20 cellular contexts compared by ENCODE assay signal in the genomic region with DNA sequence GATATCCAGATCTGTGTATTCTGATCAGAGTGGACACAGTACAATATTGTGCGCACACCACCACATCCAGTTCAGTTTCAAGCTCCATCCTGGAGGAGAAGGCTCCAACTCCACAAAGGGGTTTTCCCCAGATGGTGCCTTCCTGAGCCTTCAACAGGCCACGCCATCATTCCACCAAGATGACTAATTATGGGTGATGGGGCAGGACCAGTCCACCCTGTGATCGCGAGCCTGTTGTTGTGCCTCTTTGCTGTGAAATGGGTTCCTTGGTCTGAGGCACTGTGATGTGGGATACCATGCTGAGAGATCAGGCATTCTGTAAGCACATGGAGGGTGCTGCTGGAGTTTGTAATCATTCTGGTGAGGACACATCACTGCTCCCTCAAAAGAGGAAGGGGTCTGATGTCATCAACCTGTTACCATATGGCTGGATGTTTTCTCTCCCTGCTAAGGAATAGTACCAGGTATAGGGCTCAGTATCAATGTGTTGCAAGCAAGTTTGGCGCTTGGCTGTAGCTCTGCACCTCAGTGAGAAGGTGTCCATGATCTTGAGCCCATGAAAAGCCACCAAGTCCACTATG. TPM values are rescaled to one million over a fixed set of nuclear protein-coding genes. Genes with fewer than 3 reads are reported as not detected.
DNase-seq lines count a peak whose midpoint lies in the region; ATAC-seq, FAIRE-seq and TF ChIP-seq lines count a peak whose summit lies in the region.
"Had no signal": no experiment of that assay in that cellular context is flagged by ENCODE, and none has a peak within 500 bp of the region (broad histone marks: within the 10 kb centered on the region; RNA-seq: fewer than 3 reads in every experiment).

No MANE protein-coding gene starts in this region.

- H3K4me2 ChIP-seq in A549: no peak overlapping the region
- H3K4me2 ChIP-seq: PC-9 had no signal

- POLR2A ChIA-PET in A549 (lab: Yijun Ruan, JAX) (no interaction called here), HEK293 (lab: Yijun Ruan, JAX) (interaction anchor here (1.2 kb wide), 1 partner anchor 94 kb away, joined by 3 read pairs; the partner anchor contains the start of gene ISG20L2)

- H3K4me3 Mint-ChIP-seq in activated T-helper 17 cell treated with anti-CD3 and anti-CD28 coated beads, Interleukin-2, amount 50 U/mL, for 72 hours: peak overlapping the region; percentile 65

- H3K9me3 ChIP-seq in A549 (no peaks in the 10 kb centered on the region), HEK293 (ENCODE audit: control insufficient read depth, insufficient read depth, low read depth, low read length) (no peaks in the 10 kb centered on the region), kidney (ENCODE audit: control insufficient read depth in 1 of 2, low read length in 2 of 2) (no peaks in the 10 kb centered on the region)

- intact Hi-C loops in kidney (cut with DNase I): no loop called here

- H3K27me3 Mint-ChIP-seq in activated T-helper 17 cell treated with anti-CD3 and anti-CD28 coated beads, Interleukin-2, amount 50 U/mL, for 72 hours: no peaks in the 10 kb centered on the region

- no peak overlapping the region for H3K9ac ChIP-seq in kidney (ENCODE audit: low read length in 2 of 2)
- H3K9ac ChIP-seq: GM23248 had no signal

- ATAC-seq in A549 (peak; percentile 20 to 30; a peak in 3 of 6 replicates), GM19324 (IDR thresholded peaks at IDR 0.05; ENCODE audit: low FRiP score, unreplicated experiment) (no peak), HG03045 (IDR thresholded peaks at IDR 0.05; ENCODE audit: unreplicated experiment) (no peak)
- ATAC-seq in activated T-helper 17 cell treated with anti-CD3 and anti-CD28 coated beads, Interleukin-2, amount 50 U/mL, for 72 hours (replicated peaks): peak; percentile 22
- ATAC-seq: HCT116, SK-N-SH treated with all-trans-retinoic acid at 6 μM for 48 hours had no signal

- peak overlapping the region; percentile 63 for H3K27ac Mint-ChIP-seq in activated T-helper 17 cell treated with anti-CD3 and anti-CD28 coated beads, Interleukin-2, amount 50 U/mL, for 72 hours

- no peak for TF ChIP-seq POLR2A in A549 (IDR thresholded peaks at IDR 0.05; ENCODE audit: low read length)

- CTCF ChIA-PET in A549 (lab: Yijun Ruan, JAX) (interaction anchor here (1.0 to 9.8 kb wide), 8 partner anchors 9 to 134 kb away, joined by 3 to 131 read pairs (median 6); partner anchors contain the start of genes INSRR and NTRK1), HEK293 (lab: Yijun Ruan, JAX) (interaction anchor here (2.0 to 2.6 kb wide), 2 partner anchors 37 to 67 kb away, joined by 9 to 12 read pairs; partner anchors contain the start of gene NTRK1)

- no peak for TF ChIP-seq RAD21 in A549 (conservative IDR thresholded peaks at IDR 0.05 in 1 of 2, IDR thresholded peaks at IDR 0.05 in 1 of 2)

- FAIRE-seq in A549 (lab: Jason Lieb, UNC) (no peak), kidney (lab: Jason Lieb, UNC) (no peak)
- FAIRE-seq: GM12891 had no signal

- H3K9me3 Mint-ChIP-seq in activated T-helper 17 cell treated with anti-CD3 and anti-CD28 coated beads, Interleukin-2, amount 50 U/mL, for 72 hours: no peaks in the 10 kb centered on the region

- no peak for DNase-seq in A549 (ENCODE audit: low read depth in 1 of 2, low spot score in 1 of 2)
- peak; percentile 22 for DNase-seq in kidney
- DNase-seq in LoVo (ENCODE audit: low spot score): no peak
- DNase-seq in ACHN: no peak
- DNase-seq: COR-L47, GM23248, NCI-H187 treated with DMSO at 0.1 percent for 48 hours, NCI-H446 treated with DMSO at 0.1 percent for 48 hours, NCI-H748 treated with DMSO at 0.1 percent for 48 hours, PC-9, SHP77 had no signal

- H3K27ac ChIP-seq in A549 (no peak overlapping the region), HEK293 (ENCODE audit: extremely low read depth, low read depth, low read length) (no peak overlapping the region), kidney (ENCODE audit: low read depth in 2 of 2, low read length in 2 of 2) (no peak overlapping the region)
- H3K27ac ChIP-seq: C4-2B, GM23248, PC-9 had no signal

- peaks cover 15% of the 10 kb centered on the region for H3K4me1 Mint-ChIP-seq in activated T-helper 17 cell treated with anti-CD3 and anti-CD28 coated beads, Interleukin-2, amount 50 U/mL, for 72 hours

- WGBS in A549 (ENCODE audit: missing lambda C conversion rate): 41% methylated on average over 5 of the region's 5 CpGs

- H3K36me3 ChIP-seq in HEK293 (ENCODE audit: control insufficient read depth in 2 of 2, insufficient read depth in 1 of 2, low read length in 2 of 2) (no peaks in the 10 kb centered on the region), kidney (ENCODE audit: control insufficient read depth in 1 of 2, insufficient read depth in 2 of 2, low read length in 2 of 2) (no peaks in the 10 kb centered on the region)

- H3K4me1 ChIP-seq in A549 (no peaks in the 10 kb centered on the region), HEK293 (ENCODE audit: control insufficient read depth, insufficient read depth, low read length) (no peaks in the 10 kb centered on the region), kidney (ENCODE audit: control insufficient read depth in 1 of 2, insufficient read depth in 1 of 2, low read depth in 1 of 2, low read length in 2 of 2) (no peaks in the 10 kb centered on the region)

- no peak for TF ChIP-seq EP300 in A549 (IDR thresholded peaks at IDR 0.05)

- H3K36me3 Mint-ChIP-seq in activated T-helper 17 cell treated with anti-CD3 and anti-CD28 coated beads, Interleukin-2, amount 50 U/mL, for 72 hours (ENCODE audit: low read depth): no peaks in the 10 kb centered on the region

- no peak overlapping the region for H3K4me3 ChIP-seq in A549
- H3K4me3 ChIP-seq in HEK293 (ENCODE audit: low read depth, low read length): no peak overlapping the region
- no peak overlapping the region for H3K4me3 ChIP-seq in kidney (ENCODE audit: low read length in 2 of 2)
- H3K4me3 ChIP-seq: GM23248, PC-9 had no signal

- in situ Hi-C loops in ACHN (cut with HindIII; ENCODE audit: low pct_ligation_motif_present, low pct_unique_long_range_greater_than_20kb, low sequenced_read_pairs): no loop called here

- TF ChIP-seq CTCF in A549 (IDR thresholded peaks at IDR 0.05) (no peak), HEK293 (tag by site-specific recombination; IDR thresholded peaks at IDR 0.05) (no peak), kidney (IDR thresholded peaks at IDR 0.05; ENCODE audit: borderline replicate concordance, extremely low read depth, insufficient read depth) (no peak)

TF ChIP-seq in A549, 52 proteins besides CTCF, POLR2A, EP300 and RAD21 (continues in another document):
- no peak for TF ChIP-seq NFE2L2 (conservative IDR thresholded peaks at IDR 0.05; ENCODE audit: low read length)
- TF ChIP-seq, protein P1, sequence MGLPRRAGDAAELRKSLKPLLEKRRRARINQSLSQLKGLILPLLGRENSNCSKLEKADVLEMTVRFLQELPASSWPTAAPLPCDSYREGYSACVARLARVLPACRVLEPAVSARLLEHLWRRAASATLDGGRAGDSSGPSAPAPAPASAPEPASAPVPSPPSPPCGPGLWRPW (IDR thresholded peaks at IDR 0.05): no peak
- no peak for TF ChIP-seq MAZ (IDR thresholded peaks at IDR 0.05; ENCODE audit: borderline replicate concordance, low read depth, low read length)

TF ChIP-seq in HEK293, 187 proteins besides CTCF, POLR2A, EP300 and RAD21 (continues in another document):
- TF ChIP-seq ZNF664 (tag by site-specific recombination; IDR thresholded peaks at IDR 0.05) (no peak), FEZF1 (tag by site-specific recombination; IDR thresholded peaks at IDR 0.05) (no peak), SCRT2 (tag by site-specific recombination; IDR thresholded peaks at IDR 0.05) (peak; percentile 94), HOXA7 (CRISPR knock-in tag; IDR thresholded peaks at IDR 0.05; ENCODE audit: borderline replicate concordance) (no peak)

RNA-seq across cellular contexts. Expression of gene SH2D2A, which starts 6.7 kb away (rescaled TPM):
- polyA plus RNA-seq in A549 (2011; rRNA removed) (1.4 and 1.8 TPM in 2 replicates), A549 (2017; fragmentation: RNase III; extraction: RNeasy Plus Mini Kit Qiagen cat#74134 plus additional on column Dnase treatment) (1.6 to 1.8 TPM (median 1.8 TPM) in 3 replicates), kidney (ENCODE audit: insufficient read depth, low read depth, low replicate concordance) (0.32 TPM)
- polyA plus RNA-seq in A549 (2012; cell fraction: cytosol; rRNA removed): 1.9 and 2.8 TPM in 2 replicates
- 4.2 and 5.1 TPM in 2 replicates for polyA plus RNA-seq in A549 (2012; cell fraction: nucleus; rRNA removed)
- 0.92 and 1.2 TPM in 2 replicates for polyA minus RNA-seq in A549 (2011; rRNA and poly(A)+ RNA removed)
- 100 to 1,000 TPM; 173 to 257 TPM for total RNA-seq in activated T-helper 17 cell treated with anti-CD3 and anti-CD28 coated beads, Interleukin-2, amount 50 U/mL, for 72 hours
- total RNA-seq in kidney: 4.3 TPM
- total RNA-seq: GM23248 had no signal

RNA-seq across cellular contexts. Expression of gene INSRR, which starts 35.6 kb away (rescaled TPM):
- polyA plus RNA-seq in A549 (2011; rRNA removed): not detected in 2 replicates
- not detected in 2 replicates for polyA plus RNA-seq in A549 (2012; cell fraction: cytosol; rRNA removed)
- polyA plus RNA-seq in A549 (2012; cell fraction: nucleus; rRNA removed): 0.01 TPM in 1 of 2 replicates, not detected in the other
- polyA plus RNA-seq in A549 (2017; fragmentation: RNase III; extraction: RNeasy Plus Mini Kit Qiagen cat#74134 plus additional on column Dnase treatment): not detected in 3 replicates
- polyA minus RNA-seq in A549 (2011; rRNA and poly(A)+ RNA removed): not detected in 2 replicates
- under 1 TPM; 0.04 to 0.66 TPM for total RNA-seq in activated T-helper 17 cell treated with anti-CD3 and anti-CD28 coated beads, Interleukin-2, amount 50 U/mL, for 72 hours
- total RNA-seq in kidney: 0.35 TPM
- polyA plus RNA-seq in kidney (ENCODE audit: insufficient read depth, low read depth, low replicate concordance): 2.4 TPM
- total RNA-seq: G401, GM23248, PC-9 had no signal

RNA-seq across cellular contexts. Expression of gene NTRK1, which starts 37.4 kb away (rescaled TPM):
- polyA plus RNA-seq in A549 (2011; rRNA removed): 0.05 and 0.07 TPM in 2 replicates
- 0.13 and 0.16 TPM in 2 replicates for polyA plus RNA-seq in A549 (2012; cell fraction: cytosol; rRNA removed)
- 0.47 and 0.67 TPM in 2 replicates for polyA plus RNA-seq in A549 (2012; cell fraction: nucleus; rRNA removed)
- 0.08 to 0.18 TPM (median 0.10 TPM) in 3 replicates for polyA plus RNA-seq in A549 (2017; fragmentation: RNase III; extraction: RNeasy Plus Mini Kit Qiagen cat#74134 plus additional on column Dnase treatment)
- polyA minus RNA-seq in A549 (2011; rRNA and poly(A)+ RNA removed): 0.34 TPM in 1 of 2 replicates, not detected in the other
- 10 to 100 TPM in 1 of 2 donors, 1 to 10 TPM in 1; 2.5 to 13.3 TPM for total RNA-seq in activated T-helper 17 cell treated with anti-CD3 and anti-CD28 coated beads, Interleukin-2, amount 50 U/mL, for 72 hours
- total RNA-seq in kidney: 1.0 TPM
- 1.3 TPM for polyA plus RNA-seq in kidney (ENCODE audit: insufficient read depth, low read depth, low replicate concordance)
- total RNA-seq: PC-9 had no signal

RNA-seq across cellular contexts. Expression of gene PRCC, which starts 56.0 kb away (rescaled TPM):
- 52.0 and 65.3 TPM in 2 replicates for polyA plus RNA-seq in A549 (2011; rRNA removed)
- polyA plus RNA-seq in A549 (2012; cell fraction: cytosol; rRNA removed): 54.9 and 62.9 TPM in 2 replicates
- 39.8 and 50.8 TPM in 2 replicates for polyA plus RNA-seq in A549 (2012; cell fraction: nucleus; rRNA removed)
- 42.8 to 45.5 TPM (median 44.5 TPM) in 3 replicates for polyA plus RNA-seq in A549 (2017; fragmentation: RNase III; extraction: RNeasy Plus Mini Kit Qiagen cat#74134 plus additional on column Dnase treatment)
- polyA minus RNA-seq in A549 (2011; rRNA and poly(A)+ RNA removed): 98.3 and 148 TPM in 2 replicates
- 10 to 100 TPM; 54.0 to 76.7 TPM for total RNA-seq in activated T-helper 17 cell treated with anti-CD3 and anti-CD28 coated beads, Interleukin-2, amount 50 U/mL, for 72 hours
- total RNA-seq in kidney: 52.8 TPM
- polyA plus RNA-seq in kidney (ENCODE audit: insufficient read depth, low read depth, low replicate concordance): 50.5 TPM

Comparison
In these comparisons a context has a peak if more than half of its experiments do, and no peak if none do; other contexts are left out.
1. ATAC-seq: peak in A549 (2 of 2) and activated T-helper 17 cell treated with anti-CD3 and anti-CD28 coated beads, Interleukin-2, amount 50 U/mL, for 72 hours (single experiment); none in GM19324 (single experiment) and HG03045 (single experiment).
2. RNA of gene SH2D2A, which starts 6.7 kb away (total RNA-seq): 173 to 257 TPM in activated T-helper 17 cell treated with anti-CD3 and anti-CD28 coated beads, Interleukin-2, amount 50 U/mL, for 72 hours; 4.3 TPM in kidney (single experiment); every median in the first group is over 10 times any median in the second.